In genomic region chr9:98892296-98892695, GRCh38 we compare ENCODE assay signal across 24 cellular contexts. TPM values are rescaled to one million over a fixed set of nuclear protein-coding genes. Genes with fewer than 3 reads are reported as not detected.
"Had no signal": no experiment of that assay in that cellular context is flagged by ENCODE, and none has a peak within 500 bp of the region (broad histone marks: within the 10 kb centered on the region; RNA-seq: fewer than 3 reads in every experiment).

No MANE protein-coding gene starts in this region.

- H3K9me3 ChIP-seq: prostate gland, testis, upper lobe of right lung, vagina had no signal

- H3K4me2 ChIP-seq: hepatocyte had no signal

- H3K79me2 ChIP-seq: hepatocyte, parathyroid adenoma had no signal

- H3K4me1 Mint-ChIP-seq: naive B cell; stimulated activated naive B cell treated with anti-CD40 and anti-IgM and Interleukin-4, amounts not matched to agents 10 μg/mL and 1 μg/mL and 100 μg/mL, for 72 hours; stimulated activated naive CD8-positive, alpha-beta T cell treated with anti-CD3 and anti-CD28 coated beads, Interleukin-15, amount 100 ng/mL, for 72 hours had no signal

- H3K27ac ChIP-seq: epithelial cell of prostate, esophagus muscularis mucosa, foreskin keratinocyte, hepatocyte, parathyroid adenoma, prostate gland, testis, tibial nerve, upper lobe of right lung, vagina had no signal

- H3K36me3 ChIP-seq: esophagus muscularis mucosa, prostate gland, tibial nerve, upper lobe of right lung, vagina had no signal

- H2AFZ ChIP-seq: hepatocyte, parathyroid adenoma had no signal

- H3K36me3 Mint-ChIP-seq: naive B cell; stimulated activated naive B cell treated with anti-CD40 and anti-IgM and Interleukin-4, amounts not matched to agents 10 μg/mL and 1 μg/mL and 100 μg/mL, for 72 hours had no signal

- H3K27me3 ChIP-seq: esophagus muscularis mucosa, hepatocyte, testis, tibial nerve, upper lobe of right lung, vagina had no signal

- ATAC-seq: effector memory CD8-positive, alpha-beta T cell; foreskin keratinocyte; left colon; left ventricle myocardium superior; sciatic nerve; stimulated activated naive B cell treated with anti-CD40 and anti-IgM and Interleukin-4, amounts not matched to agents 10 μg/mL and 1 μg/mL and 100 μg/mL, for 72 hours; stimulated activated naive CD8-positive, alpha-beta T cell treated with anti-CD3 and anti-CD28 coated beads, Interleukin-15, amount 100 ng/mL, for 72 hours; upper lobe of right lung had no signal

- DNase-seq: effector memory CD8-positive, alpha-beta T cell; foreskin keratinocyte; head of caudate nucleus; left colon; left ventricle myocardium superior; mesendoderm; naive B cell; stimulated activated CD4-positive, alpha-beta T cell treated with anti-CD3 and anti-CD28 coated beads, Interleukin-2, amount 100 ng/mL, for 24 hours; stimulated activated CD4-positive, alpha-beta T cell treated with anti-CD3 and anti-CD28 coated beads, Interleukin-4, amount 100 ng/mL, for 4 hours; stimulated activated naive B cell treated with anti-CD40 and anti-IgM and Interleukin-4, amounts not matched to agents 10 μg/mL and 1 μg/mL and 100 μg/mL, for 72 hours; stimulated activated naive CD8-positive, alpha-beta T cell treated with anti-CD3 and anti-CD28 coated beads, Interleukin-15, amount 100 ng/mL, for 72 hours; testis; upper lobe of right lung had no signal

- H3K9me3 Mint-ChIP-seq: dendritic cell treated with granulocyte-macrophage colony-stimulating factor and Interleukin-4, amounts not matched to agents 40 ng/mL and 50 ng/mL, for 4 days; effector memory CD8-positive, alpha-beta T cell had no signal

- H3K27ac Mint-ChIP-seq: dendritic cell treated with granulocyte-macrophage colony-stimulating factor and Interleukin-4, amounts not matched to agents 40 ng/mL and 50 ng/mL, for 4 days; effector memory CD8-positive, alpha-beta T cell; naive B cell; stimulated activated naive B cell treated with anti-CD40 and anti-IgM and Interleukin-4, amounts not matched to agents 10 μg/mL and 1 μg/mL and 100 μg/mL, for 72 hours; stimulated activated naive CD8-positive, alpha-beta T cell treated with anti-CD3 and anti-CD28 coated beads, Interleukin-15, amount 100 ng/mL, for 72 hours had no signal

- H3K4me3 ChIP-seq: esophagus muscularis mucosa, hepatocyte, lung, prostate gland, testis, tibial nerve, upper lobe of right lung, vagina had no signal

- H3K4me1 ChIP-seq: foreskin keratinocyte, parathyroid adenoma, prostate gland had no signal

- H3K27me3 Mint-ChIP-seq: dendritic cell treated with granulocyte-macrophage colony-stimulating factor and Interleukin-4, amounts not matched to agents 40 ng/mL and 50 ng/mL, for 4 days had no signal

- H3K9ac ChIP-seq: parathyroid adenoma had no signal

- H3K4me3 Mint-ChIP-seq: dendritic cell treated with granulocyte-macrophage colony-stimulating factor and Interleukin-4, amounts not matched to agents 40 ng/mL and 50 ng/mL, for 4 days; effector memory CD8-positive, alpha-beta T cell; naive B cell; nephron; stimulated activated naive B cell treated with anti-CD40 and anti-IgM and Interleukin-4, amounts not matched to agents 10 μg/mL and 1 μg/mL and 100 μg/mL, for 72 hours; stimulated activated naive CD8-positive, alpha-beta T cell treated with anti-CD3 and anti-CD28 coated beads, Interleukin-15, amount 100 ng/mL, for 72 hours had no signal

RNA-seq across cellular contexts. Expression of gene COL15A1, which starts 51.4 kb away (rescaled TPM):
- total RNA-seq: foreskin keratinocyte had no signal
